In genomic region chr1:241592273-241592958, GRCh38 we compare ENCODE assay signal across 10 cellular contexts. TPM values are rescaled to one million over a fixed set of nuclear protein-coding genes. Genes with fewer than 3 reads are reported as not detected.
A peak's percentile ranks its signal among the peaks of the same experiment; 100 is the strongest.
DNase-seq lines count a peak whose midpoint lies in the region; ATAC-seq and TF ChIP-seq lines count a peak whose summit lies in the region.
"Had no signal": no experiment of that assay in that cellular context is flagged by ENCODE, and none has a peak within 500 bp of the region (broad histone marks: within the 10 kb centered on the region; RNA-seq: fewer than 3 reads in every experiment).

No MANE protein-coding gene starts in this region.

- peaks cover 8% of the 10 kb centered on the region for H3K36me3 Mint-ChIP-seq in activated naive CD8-positive, alpha-beta T cell treated with anti-CD3 and anti-CD28 coated beads, Interleukin-2, amount 50 U/mL, for 24 hours (ENCODE audit: low read depth)
- peaks cover 2% of the 10 kb centered on the region for H3K36me3 Mint-ChIP-seq in activated naive CD8-positive, alpha-beta T cell treated with anti-CD3 and anti-CD28 coated beads for 36 hours
- peaks cover 77% of the 10 kb centered on the region for H3K36me3 Mint-ChIP-seq in activated B cell treated with CpG ODN at 0.5 μM for 24 hours (ENCODE audit: low read depth)
- H3K36me3 Mint-ChIP-seq: natural killer cell treated with Interleukin-12 subunit alpha and Interleukin-12 subunit beta and Interleukin-15 and Interleukin-18, amount 100 ng/mL, for 72 hours had no signal

- H3K4me3 Mint-ChIP-seq in activated naive CD8-positive, alpha-beta T cell treated with anti-CD3 and anti-CD28 coated beads, Interleukin-2, amount 50 U/mL, for 24 hours = no peak overlapping the region
- H3K4me3 Mint-ChIP-seq in activated naive CD8-positive, alpha-beta T cell treated with anti-CD3 and anti-CD28 coated beads for 36 hours = no peak overlapping the region
- H3K4me3 Mint-ChIP-seq in activated B cell treated with CpG ODN at 0.5 μM for 24 hours = no peak overlapping the region
- H3K4me3 Mint-ChIP-seq: natural killer cell treated with Interleukin-12 subunit alpha and Interleukin-12 subunit beta and Interleukin-15 and Interleukin-18, amount 100 ng/mL, for 72 hours had no signal

- no peak for TF ChIP-seq POLR2A in gastroesophageal sphincter (IDR thresholded peaks at IDR 0.05)
- TF ChIP-seq POLR2A in right lobe of liver (IDR thresholded peaks at IDR 0.05) = no peak

- POLR2A ChIA-PET in activated B cell treated with CpG ODN at 0.5 μM for 24 hours (lab: Charles Lee) = interaction anchor here (1.8 kb wide), 1 partner anchor 8 kb away, joined by 5 read pairs; no protein-coding TSS in a partner anchor

- no peak for DNase-seq in activated naive CD8-positive, alpha-beta T cell treated with anti-CD3 and anti-CD28 coated beads, Interleukin-2, amount 50 U/mL, for 24 hours
- DNase-seq in activated naive CD8-positive, alpha-beta T cell treated with anti-CD3 and anti-CD28 coated beads for 36 hours = no peak
- DNase-seq in activated B cell treated with CpG ODN at 0.5 μM for 24 hours = no peak
- no peak for DNase-seq in Right ventricle myocardium inferior (ENCODE audit: missing footprints)
- DNase-seq in stimulated activated CD4-positive, alpha-beta T cell treated with anti-CD3 and anti-CD28 coated beads, Interleukin-2, amount 100 ng/mL, for 48 hours = no peak
- no peak for DNase-seq in right lobe of liver
- DNase-seq: DMS 273 treated with DMSO at 0.1 percent for 48 hours had no signal

- intact Hi-C loops in activated B cell treated with CpG ODN at 0.5 μM for 24 hours (cut with micrococcal nuclease) (no loop called here), Right ventricle myocardium inferior (cut with DNase I) (no loop called here), right lobe of liver (cut with DNase I) (no loop called here)

- ATAC-seq in activated naive CD8-positive, alpha-beta T cell treated with anti-CD3 and anti-CD28 coated beads, Interleukin-2, amount 50 U/mL, for 24 hours = peak; percentile 99
- ATAC-seq in HG03066 (IDR thresholded peaks at IDR 0.05; ENCODE audit: low read depth, unreplicated experiment) = peak; percentile 46
- peak; percentile 54 for ATAC-seq in activated B cell treated with CpG ODN at 0.5 μM for 24 hours (ENCODE audit: low read depth)
- no peak for ATAC-seq in Right ventricle myocardium inferior
- ATAC-seq in gastroesophageal sphincter = no peak
- no peak for ATAC-seq in right lobe of liver

- no peak overlapping the region for H3K27ac ChIP-seq in gastroesophageal sphincter
- no peak overlapping the region for H3K27ac ChIP-seq in right lobe of liver

- TF ChIP-seq EP300 in gastroesophageal sphincter (IDR thresholded peaks at IDR 0.05) = no peak

- no peaks in the 10 kb centered on the region for H3K9me3 Mint-ChIP-seq in activated naive CD8-positive, alpha-beta T cell treated with anti-CD3 and anti-CD28 coated beads, Interleukin-2, amount 50 U/mL, for 24 hours
- no peaks in the 10 kb centered on the region for H3K9me3 Mint-ChIP-seq in activated naive CD8-positive, alpha-beta T cell treated with anti-CD3 and anti-CD28 coated beads for 36 hours
- no peaks in the 10 kb centered on the region for H3K9me3 Mint-ChIP-seq in activated B cell treated with CpG ODN at 0.5 μM for 24 hours
- H3K9me3 Mint-ChIP-seq: natural killer cell treated with Interleukin-12 subunit alpha and Interleukin-12 subunit beta and Interleukin-15 and Interleukin-18, amount 100 ng/mL, for 72 hours had no signal

- no peak overlapping the region for H3K4me3 ChIP-seq in gastroesophageal sphincter
- H3K4me3 ChIP-seq in right lobe of liver = no peak overlapping the region

- CTCF ChIA-PET in activated B cell treated with CpG ODN at 0.5 μM for 24 hours (lab: Charles Lee) = interaction anchor here (1.8 kb wide), 1 partner anchor 62 kb away, joined by 5 read pairs; no protein-coding TSS in a partner anchor

- H3K4me1 ChIP-seq in gastroesophageal sphincter (no peaks in the 10 kb centered on the region), right lobe of liver (no peaks in the 10 kb centered on the region)

- H3K27me3 ChIP-seq in gastroesophageal sphincter (no peaks in the 10 kb centered on the region), right lobe of liver (no peaks in the 10 kb centered on the region)

- H3K36me3 ChIP-seq in gastroesophageal sphincter (no peaks in the 10 kb centered on the region), right lobe of liver (peaks cover 0 to 16% (median 8%) of the 10 kb centered on the region in 4 donors)

- peaks cover 27% of the 10 kb centered on the region for H3K4me1 Mint-ChIP-seq in activated naive CD8-positive, alpha-beta T cell treated with anti-CD3 and anti-CD28 coated beads, Interleukin-2, amount 50 U/mL, for 24 hours
- peaks cover 5% of the 10 kb centered on the region for H3K4me1 Mint-ChIP-seq in activated naive CD8-positive, alpha-beta T cell treated with anti-CD3 and anti-CD28 coated beads for 36 hours
- peaks cover 42% of the 10 kb centered on the region for H3K4me1 Mint-ChIP-seq in activated B cell treated with CpG ODN at 0.5 μM for 24 hours

- H3K27ac Mint-ChIP-seq in activated naive CD8-positive, alpha-beta T cell treated with anti-CD3 and anti-CD28 coated beads, Interleukin-2, amount 50 U/mL, for 24 hours = peak overlapping the region; percentile 74
- H3K27ac Mint-ChIP-seq in activated naive CD8-positive, alpha-beta T cell treated with anti-CD3 and anti-CD28 coated beads for 36 hours = no peak overlapping the region
- H3K27ac Mint-ChIP-seq in activated B cell treated with CpG ODN at 0.5 μM for 24 hours = peak overlapping the region; percentile 75
- H3K27ac Mint-ChIP-seq: natural killer cell treated with Interleukin-12 subunit alpha and Interleukin-12 subunit beta and Interleukin-15 and Interleukin-18, amount 100 ng/mL, for 72 hours had no signal

- 78 to 93% methylated on average over 3 of the region's 3 CpGs for WGBS in gastroesophageal sphincter (ENCODE audit: low coverage in 1 of 2), 2 donors
- 77% methylated on average over 3 of the region's 3 CpGs for WGBS in right lobe of liver (ENCODE audit: insufficient coverage, low coverage, low lambda C conversion rate, missing lambda C conversion rate)

- TF ChIP-seq CTCF in activated B cell treated with CpG ODN at 0.5 μM for 24 hours (IDR thresholded peaks at IDR 0.05) (no peak), gastroesophageal sphincter (IDR thresholded peaks at IDR 0.05) (no peak), right lobe of liver (IDR thresholded peaks at IDR 0.05) (no peak)

- no peaks in the 10 kb centered on the region for H3K27me3 Mint-ChIP-seq in activated naive CD8-positive, alpha-beta T cell treated with anti-CD3 and anti-CD28 coated beads, Interleukin-2, amount 50 U/mL, for 24 hours
- H3K27me3 Mint-ChIP-seq in activated naive CD8-positive, alpha-beta T cell treated with anti-CD3 and anti-CD28 coated beads for 36 hours = no peaks in the 10 kb centered on the region
- H3K27me3 Mint-ChIP-seq in activated B cell treated with CpG ODN at 0.5 μM for 24 hours = no peaks in the 10 kb centered on the region
- H3K27me3 Mint-ChIP-seq: natural killer cell treated with Interleukin-12 subunit alpha and Interleukin-12 subunit beta and Interleukin-15 and Interleukin-18, amount 100 ng/mL, for 72 hours had no signal

- H3K9me3 ChIP-seq in gastroesophageal sphincter = no peaks in the 10 kb centered on the region
- no peaks in the 10 kb centered on the region for H3K9me3 ChIP-seq in right lobe of liver

RNA-seq across cellular contexts. Expression of gene CHML, which starts 47.8 kb away (rescaled TPM):
- 10 to 100 TPM; 24.3 to 27.6 TPM for total RNA-seq in activated naive CD8-positive, alpha-beta T cell treated with anti-CD3 and anti-CD28 coated beads for 36 hours
- 28.3 and 35.2 TPM in 2 replicates for total RNA-seq in activated B cell treated with CpG ODN at 0.5 μM for 24 hours
- 6.6 TPM for total RNA-seq in Right ventricle myocardium inferior
- 10 to 100 TPM in 1 of 4 donors, 1 to 10 TPM in 3; 5.3 to 10.2 (median 8.8) TPM for total RNA-seq in gastroesophageal sphincter
- 1 to 10 TPM; 2.3 to 6.0 (median 3.9) TPM for total RNA-seq in right lobe of liver

RNA-seq across cellular contexts. Expression of gene OPN3, which starts 47.8 kb away (rescaled TPM):
- 1 to 10 TPM; 8.6 to 9.3 TPM for total RNA-seq in activated naive CD8-positive, alpha-beta T cell treated with anti-CD3 and anti-CD28 coated beads for 36 hours
- total RNA-seq in activated B cell treated with CpG ODN at 0.5 μM for 24 hours = 31.5 and 32.1 TPM in 2 replicates
- total RNA-seq in Right ventricle myocardium inferior = 7.0 TPM
- total RNA-seq in gastroesophageal sphincter = 10 to 100 TPM in 1 of 4 donors, 1 to 10 TPM in 3; 3.5 to 13.9 (median 4.8) TPM
- total RNA-seq in right lobe of liver = 10 to 100 TPM; 15.7 to 38.2 (median 28.8) TPM

RNA-seq across cellular contexts. Expression of gene WDR64, which starts 59.7 kb away (rescaled TPM):
- under 1 TPM in 1 of 2 experiments, not detected in 1; 0.32 TPM for total RNA-seq in activated naive CD8-positive, alpha-beta T cell treated with anti-CD3 and anti-CD28 coated beads for 36 hours
- total RNA-seq in activated B cell treated with CpG ODN at 0.5 μM for 24 hours (0.34 and 0.58 TPM in 2 replicates), Right ventricle myocardium inferior (not detected), gastroesophageal sphincter (under 1 TPM in 1 of 4 donors, not detected in 3; 0.16 TPM), right lobe of liver (under 1 TPM in 2 of 6 experiments, not detected in 4; 0.17 to 0.27 TPM)
- total RNA-seq: natural killer cell treated with Interleukin-12 subunit alpha and Interleukin-12 subunit beta and Interleukin-15 and Interleukin-18, amount 100 ng/mL, for 72 hours had no signal

Comparison
In these comparisons a context has a peak if more than half of its experiments do, and no peak if none do; other contexts are left out.
1. ATAC-seq: peak in activated naive CD8-positive, alpha-beta T cell treated with anti-CD3 and anti-CD28 coated beads, Interleukin-2, amount 50 U/mL, for 24 hours (single experiment), HG03066 (single experiment) and activated B cell treated with CpG ODN at 0.5 μM for 24 hours (single experiment); none in Right ventricle myocardium inferior (single experiment), gastroesophageal sphincter (single experiment) and right lobe of liver (0 of 4).